Comparison of ENCODE assay signal across 8 cellular contexts in genomic region chrX:154526901-154527675, GRCh38. TPM values are rescaled to one million over a fixed set of nuclear protein-coding genes. Genes with fewer than 3 reads are reported as not detected.
A peak's percentile ranks its signal among the peaks of the same experiment; 100 is the strongest.
DNase-seq lines count a peak whose midpoint lies in the region; ATAC-seq and TF ChIP-seq lines count a peak whose summit lies in the region.

No MANE protein-coding gene starts in this region.

- ATAC-seq in HG02885 (IDR thresholded peaks at IDR 0.05; ENCODE audit: poor library complexity, unreplicated experiment), result peak; percentile 78
- no peak for ATAC-seq in GM19395 (IDR thresholded peaks at IDR 0.05; ENCODE audit: unreplicated experiment)

- CTCF ChIA-PET in GM10248 (lab: Yijun Ruan, JAX), result interaction anchor here (0.7 to 2.6 kb wide), 23 partner anchors 9 to 461 kb away, joined by 3 to 27 read pairs (median 4); partner anchors contain the start of genes EMD and FLNA

- DNase-seq in GM10248 (ENCODE audit: extremely low spot score) (peak; percentile 67), NCI-H2196 treated with DMSO at 0.1 percent for 48 hours (lab: John Stamatoyannopoulos, UW; ENCODE audit: unreplicated experiment) (peak; percentile 50), cerebellum (ENCODE audit: low spot score) (peak; percentile 72), kidney glomerular epithelial cell (lab: John Stamatoyannopoulos, UW) (peak; percentile 42)
- DNase-seq in stimulated activated CD4-positive, alpha-beta T cell treated with anti-CD3 and anti-CD28 coated beads, Interleukin-15, amount 100 ng/mL, for 24 hours, result peak; percentile 77

- POLR2A ChIA-PET in GM10248 (lab: Yijun Ruan, JAX), result no interaction called here

- TF ChIP-seq CTCF in GM10248 (IDR thresholded peaks at IDR 0.05; ENCODE audit: control extremely low read depth, extremely low read depth, low read depth, missing control alignments) (peak; percentile 43), VCaP (conservative IDR thresholded peaks at IDR 0.05) (peak; percentile 71)

- H3K27ac ChIP-seq in VCaP, result peak overlapping the region; percentile 54

RNA-seq across cellular contexts. Expression of gene FAM3A, which starts 11.1 kb away (rescaled TPM):
- 9.3 TPM for total RNA-seq in cerebellum

RNA-seq across cellular contexts. Expression of gene G6PD, which starts 19.6 kb away (rescaled TPM):
- 19.2 TPM for total RNA-seq in cerebellum

RNA-seq across cellular contexts. Expression of gene IKBKG, which starts 20.3 kb away (rescaled TPM):
- 4.7 TPM for total RNA-seq in cerebellum

RNA-seq across cellular contexts. Expression of gene SLC10A3, which starts 36.7 kb away (rescaled TPM):
- total RNA-seq in cerebellum, result 2.8 TPM

RNA-seq across cellular contexts. Expression of gene UBL4A, which starts 40.7 kb away (rescaled TPM):
- 15.6 TPM for total RNA-seq in cerebellum
